In the genomic region with DNA sequence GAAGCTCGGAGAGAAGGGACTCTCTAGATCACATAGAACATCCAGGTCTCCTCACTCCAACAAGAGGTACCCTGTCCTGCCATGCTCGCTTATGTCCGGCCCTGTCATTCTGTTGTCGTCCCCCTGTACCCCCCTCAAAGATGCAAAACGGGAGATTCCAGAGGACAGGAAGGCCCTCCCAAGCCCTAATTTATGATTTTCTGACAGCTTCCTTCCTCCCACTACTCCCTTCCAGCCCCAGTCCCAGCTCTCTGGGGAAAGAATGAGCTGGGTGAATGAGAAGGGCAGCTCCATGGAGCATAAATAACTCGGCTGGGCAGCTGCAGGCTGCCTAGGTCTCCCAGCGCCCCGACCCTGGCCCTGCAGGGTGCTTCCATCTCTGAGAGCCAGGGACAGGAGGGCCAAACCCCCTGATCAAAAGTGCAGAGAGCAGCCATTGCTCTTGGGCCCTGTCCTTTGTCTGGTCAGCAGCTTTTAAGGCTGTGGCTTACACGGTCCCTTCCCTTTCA, we compare ENCODE assay signal across 13 cellular contexts. TPM values are rescaled to one million over a fixed set of nuclear protein-coding genes. Genes with fewer than 3 reads are reported as not detected.
A peak's percentile ranks its signal among the peaks of the same experiment; 100 is the strongest.
DNase-seq lines count a peak whose midpoint lies in the region; ATAC-seq and TF ChIP-seq lines count a peak whose summit lies in the region.
"Had no signal": no experiment of that assay in that cellular context is flagged by ENCODE, and none has a peak within 500 bp of the region (broad histone marks: within the 10 kb centered on the region; RNA-seq: fewer than 3 reads in every experiment).

No MANE protein-coding gene starts in this region.

- H3K36me3 ChIP-seq in Panc1 (ENCODE audit: control insufficient read depth, insufficient read depth, low read length), result no peaks in the 10 kb centered on the region
- H3K36me3 ChIP-seq: sigmoid colon had no signal

- no TSS peak for BruUV-seq in Panc1 (replicated peaks; lab: Mats Ljungman, UMichigan)

- no peak overlapping the region for H3K4me3 Mint-ChIP-seq in glutamatergic neuron (ENCODE audit: unreplicated experiment)

- CTCF ChIA-PET in Panc1 (lab: Charles Lee), result interaction anchor here (0.5 kb wide), 1 partner anchor 40 kb away, joined by 7 read pairs; no protein-coding TSS in a partner anchor

- H3K27ac ChIP-seq in Panc1 (ENCODE audit: low read length), result no peak overlapping the region
- H3K27ac ChIP-seq in skin epidermis, result peak overlapping the region in 12 of 21 experiments; percentile 0 to 79 (median 42)
- H3K27ac ChIP-seq: sigmoid colon, testis had no signal

- POLR2A ChIA-PET in Panc1 (lab: Charles Lee), result interaction anchor here (0.5 kb wide), 1 partner anchor 48 kb away, joined by 3 read pairs; no protein-coding TSS in a partner anchor

- H3K27me3 Mint-ChIP-seq in glutamatergic neuron (ENCODE audit: unreplicated experiment), result peaks cover 10% of the 10 kb centered on the region

- H3K4me3 ChIP-seq in Panc1 (ENCODE audit: low read depth in 2 of 2, low read length in 2 of 2) (no peak overlapping the region), skin epidermis (no peak overlapping the region)
- H3K4me3 ChIP-seq: sigmoid colon, testis had no signal

- ATAC-seq in Panc1, result 0 out of 2 replicates have a peak, but pooled peaks have one; percentile 22
- no peak for ATAC-seq in GM21737 (IDR thresholded peaks at IDR 0.05; ENCODE audit: unreplicated experiment)

- H3K9me3 Mint-ChIP-seq in glutamatergic neuron (ENCODE audit: unreplicated experiment), result peaks cover 3% of the 10 kb centered on the region

- no peaks in the 10 kb centered on the region for H3K9me3 ChIP-seq in Panc1 (ENCODE audit: control insufficient read depth, insufficient read depth, low read depth, low read length)
- H3K9me3 ChIP-seq: sigmoid colon, testis had no signal

- H3K36me3 Mint-ChIP-seq in glutamatergic neuron (ENCODE audit: unreplicated experiment), result no peaks in the 10 kb centered on the region

- no peaks in the 10 kb centered on the region; the same call in 1 of the 2 replicates for H3K27me3 ChIP-seq in Panc1 (ENCODE audit: control insufficient read depth, insufficient read depth, low read length)
- H3K27me3 ChIP-seq: testis had no signal

- H3K27ac Mint-ChIP-seq in glutamatergic neuron (ENCODE audit: unreplicated experiment), result peak overlapping the region; percentile 52

- TF ChIP-seq CTCF in GM13977 (IDR thresholded peaks at IDR 0.05; ENCODE audit: extremely low read depth, insufficient read depth, missing control alignments) (no peak), Panc1 (IDR thresholded peaks at IDR 0.05) (no peak), glutamatergic neuron (IDR thresholded peaks at IDR 0.05; ENCODE audit: partially characterized antibody, unreplicated experiment) (no peak)

- in situ Hi-C loops in GM13977 (cut with MboI; ENCODE audit: low pct_unique_long_range_greater_than_20kb, low sequenced_read_pairs, unreplicated experiment), result no loop called here
- in situ Hi-C loops in Panc1 (cut with HindIII; ENCODE audit: low pct_unique_long_range_greater_than_20kb, low sequenced_read_pairs), result no loop called here

- DNase-seq in GM13977 (ENCODE audit: low spot score), result peak; percentile 31
- no peak for DNase-seq in Panc1 (ENCODE audit: low read depth, low spot score)
- DNase-seq in glutamatergic neuron, result no peak
- no peak for DNase-seq in NCI-H1436 (lab: John Stamatoyannopoulos, UW)
- DNase-seq in posterior vena cava (ENCODE audit: low spot score), result no peak
- DNase-seq: amniotic stem cell, cortex of kidney, DMS 273 treated with DMSO at 0.1 percent for 48 hours, NCI-H2081, sigmoid colon, testis had no signal

- peaks cover 3% of the 10 kb centered on the region; the same call in 1 of the 2 replicates for H3K4me1 ChIP-seq in Panc1 (ENCODE audit: control insufficient read depth, insufficient read depth, low read length)

- intact Hi-C loops in Panc1 (cut with micrococcal nuclease; ENCODE audit: unreplicated experiment), result no loop called here
- intact Hi-C loops in posterior vena cava (cut with DNase I), result no loop called here

- peaks cover 3% of the 10 kb centered on the region for H3K4me1 Mint-ChIP-seq in glutamatergic neuron (ENCODE audit: low read depth, unreplicated experiment)

RNA-seq across cellular contexts. Expression of gene EMID1, which starts 3.9 kb away (rescaled TPM):
- total RNA-seq in Panc1 (2021; ENCODE audit: unreplicated experiment), result 1.1 TPM
- polyA plus RNA-seq in Panc1 (2012; ENCODE audit: insufficient read length), result 1.8 TPM
- total RNA-seq in glutamatergic neuron (ENCODE audit: unreplicated experiment), result 0.76 TPM
- total RNA-seq in posterior vena cava, result 1 to 10 TPM; 1.4 to 2.4 TPM
